ENCODE assay signal across 8 cellular contexts in genomic region chr9:87516222-87516930, GRCh38. TPM values are rescaled to one million over a fixed set of nuclear protein-coding genes. Genes with fewer than 3 reads are reported as not detected.
DNase-seq lines count a peak whose midpoint lies in the region; ATAC-seq and TF ChIP-seq lines count a peak whose summit lies in the region.

No MANE protein-coding gene starts in this region.

- peaks cover 0 to 10% (median 8%) of the 10 kb centered on the region in 7 donors for H3K4me1 Mint-ChIP-seq in naive thymus-derived CD4-positive, alpha-beta T cell
- no peaks in the 10 kb centered on the region for H3K4me1 Mint-ChIP-seq in activated CD8-positive, alpha-beta T cell treated with anti-CD3 and anti-CD28 coated beads for 36 hours (ENCODE audit: low read depth)

- WGBS in esophagus muscularis mucosa = 71% methylated on average over 12 of the region's 12 CpGs

- peaks cover 26 to 91% (median 83%) of the 10 kb centered on the region in 4 donors for H3K4me1 ChIP-seq in esophagus muscularis mucosa
- no peaks in the 10 kb centered on the region for H3K4me1 ChIP-seq in naive thymus-derived CD4-positive, alpha-beta T cell (ENCODE audit: control insufficient read depth in 2 of 2, insufficient read depth in 2 of 2, low read length in 2 of 2)

- TF ChIP-seq POLR2A in esophagus muscularis mucosa (IDR thresholded peaks at IDR 0.05; ENCODE audit: low read depth) = no peak

- no peak for TF ChIP-seq EP300 in esophagus muscularis mucosa (IDR thresholded peaks at IDR 0.05)

- no peak overlapping the region for H3K27ac Mint-ChIP-seq in naive thymus-derived CD4-positive, alpha-beta T cell
- no peak overlapping the region for H3K27ac Mint-ChIP-seq in activated CD8-positive, alpha-beta T cell treated with anti-CD3 and anti-CD28 coated beads for 36 hours

- peak; percentile 38 for DNase-seq in ACHN
- DNase-seq in NCI-H226 = peak; percentile 83
- DNase-seq in esophagus muscularis mucosa (ENCODE audit: extremely low spot score) = no peak
- no peak for DNase-seq in naive thymus-derived CD4-positive, alpha-beta T cell
- no peak for DNase-seq in NCI-H2171 (lab: John Stamatoyannopoulos, UW)
- no peak for DNase-seq in activated CD8-positive, alpha-beta T cell treated with anti-CD3 and anti-CD28 coated beads for 36 hours
- DNase-seq in NCI-H1417 treated with DMSO at 0.1 percent for 48 hours (lab: John Stamatoyannopoulos, UW) = no peak
- DNase-seq in NCI-H2196 (lab: John Stamatoyannopoulos, UW; ENCODE audit: unreplicated experiment) = no peak

- peaks cover 0 to 2% (median 0%) of the 10 kb centered on the region in 11 donors for H3K9me3 Mint-ChIP-seq in naive thymus-derived CD4-positive, alpha-beta T cell
- no peaks in the 10 kb centered on the region for H3K9me3 Mint-ChIP-seq in activated CD8-positive, alpha-beta T cell treated with anti-CD3 and anti-CD28 coated beads for 36 hours

- POLR2A ChIA-PET in naive thymus-derived CD4-positive, alpha-beta T cell (lab: Charles Lee) = interaction anchor here (0.6 kb wide), 1 partner anchor 1142 kb away, joined by 3 read pairs; no protein-coding TSS in a partner anchor
- POLR2A ChIA-PET in activated CD8-positive, alpha-beta T cell treated with anti-CD3 and anti-CD28 coated beads for 36 hours (lab: Charles Lee) = no interaction called here

- H3K36me3 Mint-ChIP-seq in naive thymus-derived CD4-positive, alpha-beta T cell = no peaks in the 10 kb centered on the region
- no peaks in the 10 kb centered on the region for H3K36me3 Mint-ChIP-seq in activated CD8-positive, alpha-beta T cell treated with anti-CD3 and anti-CD28 coated beads for 36 hours (ENCODE audit: low read depth)

- ATAC-seq in naive thymus-derived CD4-positive, alpha-beta T cell = peak; percentile 86
- no peak for ATAC-seq in activated CD8-positive, alpha-beta T cell treated with anti-CD3 and anti-CD28 coated beads for 36 hours

- peaks cover 0 to 27% (median 6%) of the 10 kb centered on the region in 5 donors for H3K27me3 Mint-ChIP-seq in naive thymus-derived CD4-positive, alpha-beta T cell
- peaks cover 1% of the 10 kb centered on the region for H3K27me3 Mint-ChIP-seq in activated CD8-positive, alpha-beta T cell treated with anti-CD3 and anti-CD28 coated beads for 36 hours

- H3K27me3 ChIP-seq in esophagus muscularis mucosa = no peaks in the 10 kb centered on the region
- no peaks in the 10 kb centered on the region for H3K27me3 ChIP-seq in naive thymus-derived CD4-positive, alpha-beta T cell (ENCODE audit: control insufficient read depth in 2 of 2, insufficient read depth in 2 of 2, low read length in 2 of 2)

- in situ Hi-C loops in ACHN (cut with HindIII; ENCODE audit: low pct_ligation_motif_present, low pct_unique_long_range_greater_than_20kb, low sequenced_read_pairs) = no loop called here

- H3K27ac ChIP-seq in esophagus muscularis mucosa (replicated peaks in 1 of 4) = peak overlapping the region; percentile 39 to 62 (median 56)
- H3K27ac ChIP-seq in naive thymus-derived CD4-positive, alpha-beta T cell (ENCODE audit: low read depth, low read length) = no peak overlapping the region

- H3K4me3 Mint-ChIP-seq in naive thymus-derived CD4-positive, alpha-beta T cell = no peak overlapping the region
- no peak overlapping the region for H3K4me3 Mint-ChIP-seq in activated CD8-positive, alpha-beta T cell treated with anti-CD3 and anti-CD28 coated beads for 36 hours

- no peaks in the 10 kb centered on the region for H3K9me3 ChIP-seq in esophagus muscularis mucosa
- no peaks in the 10 kb centered on the region for H3K9me3 ChIP-seq in naive thymus-derived CD4-positive, alpha-beta T cell (ENCODE audit: control insufficient read depth in 2 of 3, low read length in 3 of 3)

- no peak for TF ChIP-seq CTCF in esophagus muscularis mucosa (IDR thresholded peaks at IDR 0.05)
- no peak for TF ChIP-seq CTCF in activated CD8-positive, alpha-beta T cell treated with anti-CD3 and anti-CD28 coated beads for 36 hours (IDR thresholded peaks at IDR 0.05)

- no peaks in the 10 kb centered on the region for H3K36me3 ChIP-seq in esophagus muscularis mucosa
- H3K36me3 ChIP-seq in naive thymus-derived CD4-positive, alpha-beta T cell (ENCODE audit: control insufficient read depth in 2 of 3, insufficient read depth in 3 of 3, low read length in 3 of 3) = no peaks in the 10 kb centered on the region

- H3K4me3 ChIP-seq in esophagus muscularis mucosa = no peak overlapping the region
- H3K4me3 ChIP-seq in naive thymus-derived CD4-positive, alpha-beta T cell (ENCODE audit: low read length) = no peak overlapping the region

- CTCF ChIA-PET in naive thymus-derived CD4-positive, alpha-beta T cell (lab: Charles Lee) = interaction anchor here (0.6 kb wide), 1 partner anchor 33 kb away, joined by 3 read pairs; no protein-coding TSS in a partner anchor
- CTCF ChIA-PET in activated CD8-positive, alpha-beta T cell treated with anti-CD3 and anti-CD28 coated beads for 36 hours (lab: Charles Lee) = no interaction called here

- intact Hi-C loops in esophagus muscularis mucosa (cut with DNase I) = no loop called here
- intact Hi-C loops in naive thymus-derived CD4-positive, alpha-beta T cell (cut with micrococcal nuclease) = no loop called here
- intact Hi-C loops in activated CD8-positive, alpha-beta T cell treated with anti-CD3 and anti-CD28 coated beads for 36 hours (cut with micrococcal nuclease) = no loop called here

RNA-seq across cellular contexts. Expression of gene DAPK1, which starts 18.7 kb away (rescaled TPM):
- total RNA-seq in esophagus muscularis mucosa = 10 to 100 TPM; 51.7 to 96.8 (median 80.7) TPM
- 10 to 100 TPM in 1 of 5 experiments, 1 to 10 TPM in 3, under 1 TPM in 1; 0.82 to 44.8 (median 3.4) TPM for total RNA-seq in naive thymus-derived CD4-positive, alpha-beta T cell
- polyA plus RNA-seq in naive thymus-derived CD4-positive, alpha-beta T cell = under 1 TPM; 0.20 to 0.48 TPM
- 1 to 10 TPM; 1.7 to 2.1 TPM for total RNA-seq in activated CD8-positive, alpha-beta T cell treated with anti-CD3 and anti-CD28 coated beads for 36 hours

Comparison
In these comparisons a context has a peak if more than half of its experiments do, and no peak if none do; other contexts are left out.
1. DNase-seq: peak in ACHN (single experiment) and NCI-H226 (single experiment); none in esophagus muscularis mucosa (single experiment), naive thymus-derived CD4-positive, alpha-beta T cell (0 of 9), NCI-H2171 (single experiment), activated CD8-positive, alpha-beta T cell treated with anti-CD3 and anti-CD28 coated beads for 36 hours (single experiment), NCI-H1417 treated with DMSO at 0.1 percent for 48 hours (single experiment) and NCI-H2196 (single experiment).